Comparison of ENCODE assay signal across 9 cellular contexts in genomic region chr12:68042212-68042699, GRCh38. TPM values are rescaled to one million over a fixed set of nuclear protein-coding genes. Genes with fewer than 3 reads are reported as not detected.
A peak's percentile ranks its signal among the peaks of the same experiment; 100 is the strongest.
DNase-seq lines count a peak whose midpoint lies in the region; ATAC-seq, FAIRE-seq and TF ChIP-seq lines count a peak whose summit lies in the region.
"Had no signal": no experiment of that assay in that cellular context is flagged by ENCODE, and none has a peak within 500 bp of the region (broad histone marks: within the 10 kb centered on the region; RNA-seq: fewer than 3 reads in every experiment).

No MANE protein-coding gene starts in this region.

- POLR2A ChIA-PET in H1 (lab: Charles Lee; ENCODE audit: partially characterized antibody) = no interaction called here

- WGBS in H1 (ENCODE audit: extremely low coverage in 1 of 2, insufficient coverage in 1 of 2, insufficient read length in 1 of 2, insufficient replicate concordance in 2 of 2, low coverage in 1 of 2, low lambda C conversion rate in 2 of 2, missing lambda C conversion rate in 1 of 2), 2 experiments = 91% methylated on average over 6 of the region's 6 CpGs; no CpG with 5 or more reads in 1 of the 2 experiments
- WGBS in thymus = 55% methylated on average over 6 of the region's 6 CpGs

- H2BK15ac ChIP-seq in H1 (ENCODE audit: low read length) = no peak overlapping the region

- no peak overlapping the region for H3K4me3 ChIP-seq in H1 (ENCODE audit: extremely low read depth in 1 of 4, insufficient read depth in 2 of 4, low read depth in 3 of 4, low read length in 4 of 4)
- H3K4me3 ChIP-seq in thymus (ENCODE audit: low read length) = no peak overlapping the region
- H3K4me3 ChIP-seq: right lobe of liver had no signal

- no peak overlapping the region for H3K4me3 Mint-ChIP-seq in progenitor cell of endocrine pancreas (ENCODE audit: low read depth)

- no peak overlapping the region for H2BK20ac ChIP-seq in H1 (ENCODE audit: low read length)

- H3K23ac ChIP-seq in H1 (ENCODE audit: insufficient read length) = no peak overlapping the region

- no peak overlapping the region for H3K4ac ChIP-seq in H1 (replicated peaks; ENCODE audit: insufficient read length, low read depth, low read length)

- H4K91ac ChIP-seq in H1 (replicated peaks; ENCODE audit: insufficient read length, low read length) = no peak overlapping the region

- H3K4me1 Mint-ChIP-seq in progenitor cell of endocrine pancreas (ENCODE audit: low read depth) = peaks cover 11% of the 10 kb centered on the region

- no peaks in the 10 kb centered on the region for H3K4me1 ChIP-seq in H1 (replicated peaks in 1 of 4; ENCODE audit: control insufficient read depth in 3 of 4, insufficient read depth in 4 of 4, low read length in 3 of 4)
- H3K4me1 ChIP-seq in thymus (ENCODE audit: control insufficient read depth, insufficient read depth, low read length) = no peaks in the 10 kb centered on the region
- H3K4me1 ChIP-seq: right lobe of liver had no signal

- peak overlapping the region; percentile 68; the same call in 1 of the 2 replicates for H2AFZ ChIP-seq in H1 (ENCODE audit: low read length)

- TF ChIP-seq RAD21 in H1 (IDR thresholded peaks at IDR 0.05 in 1 of 2, conservative IDR thresholded peaks at IDR 0.05 in 1 of 2; ENCODE audit: low read depth in 2 of 2, low read length in 2 of 2) = no peak

- no peak overlapping the region for H4K8ac ChIP-seq in H1 (ENCODE audit: extremely low read depth, insufficient read depth, low read length)

- no peaks in the 10 kb centered on the region for H4K20me1 ChIP-seq in H1 (replicated peaks in 1 of 2; ENCODE audit: control insufficient read depth in 1 of 2, insufficient read depth in 2 of 2, low read length in 2 of 2)

- no peak overlapping the region for H3K27ac Mint-ChIP-seq in progenitor cell of endocrine pancreas

- H2BK120ac ChIP-seq in H1 (replicated peaks; ENCODE audit: low read depth, low read length) = peak overlapping the region; percentile 18

- H3K36me3 ChIP-seq in H1 (ENCODE audit: control insufficient read depth in 2 of 4, insufficient read depth in 4 of 4, low read length in 3 of 4) = no peaks in the 10 kb centered on the region
- no peaks in the 10 kb centered on the region for H3K36me3 ChIP-seq in thymus (ENCODE audit: control insufficient read depth, insufficient read depth)
- H3K36me3 ChIP-seq: right lobe of liver had no signal

- no peak overlapping the region for H3K14ac ChIP-seq in H1 (ENCODE audit: insufficient read length)

- H3K27me3 Mint-ChIP-seq in progenitor cell of endocrine pancreas = no peaks in the 10 kb centered on the region

- H3K9me3 Mint-ChIP-seq in progenitor cell of endocrine pancreas (ENCODE audit: low read depth) = peaks cover 12% of the 10 kb centered on the region

- no peak overlapping the region for H2BK12ac ChIP-seq in H1 (ENCODE audit: low read depth, low read length)

- no peaks in the 10 kb centered on the region for H3K23me2 ChIP-seq in H1 (ENCODE audit: low read depth, low read length)

- no peaks in the 10 kb centered on the region for H3K79me2 ChIP-seq in H1 (ENCODE audit: control insufficient read depth in 1 of 2, insufficient read depth in 2 of 2, low read length in 2 of 2)

- TF ChIP-seq EP300 in H1 (IDR thresholded peaks at IDR 0.05; ENCODE audit: borderline replicate concordance in 1 of 2, low read depth in 2 of 2, low read length in 2 of 2) = no peak

- no peaks in the 10 kb centered on the region for H3K27me3 ChIP-seq in H1 (replicated peaks in 1 of 4; ENCODE audit: control insufficient read depth in 3 of 4, extremely low read depth in 1 of 4, insufficient read depth in 3 of 4, low read length in 3 of 4)
- no peaks in the 10 kb centered on the region for H3K27me3 ChIP-seq in thymus (ENCODE audit: control insufficient read depth, insufficient read depth)
- H3K27me3 ChIP-seq: right lobe of liver had no signal

- TF ChIP-seq CTCF in H1 (IDR thresholded peaks at IDR 0.05; ENCODE audit: control extremely low read depth in 1 of 3, insufficient read depth in 1 of 3, low read depth in 1 of 3, low read length in 3 of 3) = no peak
- no peak for TF ChIP-seq CTCF in progenitor cell of endocrine pancreas (IDR thresholded peaks at IDR 0.05; ENCODE audit: unreplicated experiment)

- no peaks in the 10 kb centered on the region for H3K36me3 Mint-ChIP-seq in progenitor cell of endocrine pancreas (ENCODE audit: insufficient read depth)

- no peak for TF ChIP-seq POLR2A in H1 (IDR thresholded peaks at IDR 0.05; ENCODE audit: control extremely low read depth in 1 of 2, low read depth in 2 of 2, low read length in 2 of 2)

- FAIRE-seq in H1 (lab: Jason Lieb, UNC) (no peak), HTR-8/SVneo (lab: Jason Lieb, UNC) (no peak)

- H3K9me3 ChIP-seq in H1 (ENCODE audit: insufficient read depth in 2 of 2, low read depth in 1 of 2, low read length in 1 of 2) (no peaks in the 10 kb centered on the region; a peak in 1 of 4 replicates), thymus (ENCODE audit: control insufficient read depth) (no peaks in the 10 kb centered on the region)
- H3K9me3 ChIP-seq: right lobe of liver had no signal

- ATAC-seq in GM21825 (IDR thresholded peaks at IDR 0.05; ENCODE audit: unreplicated experiment) = peak; percentile 68

- no peak overlapping the region for H3K27ac ChIP-seq in H1 (ENCODE audit: low read depth, low read length)
- peak overlapping the region; percentile 19 for H3K27ac ChIP-seq in thymus (ENCODE audit: low read depth)
- H3K27ac ChIP-seq: right lobe of liver had no signal

- H3K4me2 ChIP-seq in H1 (ENCODE audit: insufficient read depth in 1 of 2, low read depth in 2 of 2, low read length in 2 of 2) = no peak overlapping the region

- no peak overlapping the region for H2BK5ac ChIP-seq in H1 (ENCODE audit: low read depth, low read length)

- no peak overlapping the region; a peak in 1 of 7 replicates for H3K9ac ChIP-seq in H1 (replicated peaks in 1 of 4; ENCODE audit: extremely low read depth in 1 of 4, low read depth in 3 of 4, low read length in 3 of 4)

- H4K5ac ChIP-seq in H1 (ENCODE audit: insufficient read length, low read depth, low read length) = no peak overlapping the region

- CTCF ChIA-PET in H1 (lab: Charles Lee; ENCODE audit: partially characterized antibody) = interaction anchor here (1.0 to 8.4 kb wide), 7 partner anchors 13 to 686 kb away, joined by 3 to 82 read pairs (median 5); partner anchors contain the start of gene IFNG

- no peak overlapping the region for H2AK5ac ChIP-seq in H1 (ENCODE audit: low read depth, low read length)

- DNase-seq in activated CD4-positive, alpha-beta T cell treated with anti-CD3 and anti-CD28 coated beads for 4 hours = peak; percentile 11 to 23
- no peak for DNase-seq in activated CD4-positive, alpha-beta T cell treated with anti-CD3 and anti-CD28 coated beads, Interleukin-2, amount 50 U/mL, for 1 hour
- DNase-seq in NCI-H1105 (lab: John Stamatoyannopoulos, UW) (peak; percentile 47), H1 (ENCODE audit: low read depth in 1 of 2, low spot score in 2 of 2) (no peak), progenitor cell of endocrine pancreas (ENCODE audit: low spot score, unreplicated experiment) (no peak), HTR-8/SVneo (ENCODE audit: insufficient read length, low spot score) (no peak)
- DNase-seq: right lobe of liver had no signal

- H3K18ac ChIP-seq in H1 (ENCODE audit: extremely low read depth, low read length) = no peak overlapping the region

- H3K79me1 ChIP-seq in H1 (ENCODE audit: low read depth, low read length) = no peaks in the 10 kb centered on the region

- H3K56ac ChIP-seq in H1 (replicated peaks; ENCODE audit: insufficient read length, low read depth, low read length) = no peak overlapping the region

TF ChIP-seq in H1, 55 proteins besides CTCF, POLR2A, EP300 and RAD21:
- TF ChIP-seq KDM4A (IDR thresholded peaks at IDR 0.05; ENCODE audit: low read depth, low read length, severe bottlenecking) (no peak), SAP30 (IDR thresholded peaks at IDR 0.05; ENCODE audit: insufficient read depth, insufficient replicate concordance, low read length) (no peak), ZNF274 (IDR thresholded peaks at IDR 0.05; ENCODE audit: borderline replicate concordance, extremely low read depth, low read length) (no peak), SIX5 (IDR thresholded peaks at IDR 0.05; ENCODE audit: low read depth, low read length) (no peak), CREB1 (IDR thresholded peaks at IDR 0.05) (no peak), GABPA (IDR thresholded peaks at IDR 0.05; ENCODE audit: borderline replicate concordance, insufficient read depth, low read length) (no peak), RBBP5 (IDR thresholded peaks at IDR 0.05; ENCODE audit: borderline replicate concordance, low read depth, low read length) (no peak), CTBP2 (IDR thresholded peaks at IDR 0.05; ENCODE audit: borderline replicate concordance, insufficient read depth, insufficient read length, low read length) (no peak), ASH2L (IDR thresholded peaks at IDR 0.05; ENCODE audit: low read length) (no peak), RNF2 (IDR thresholded peaks at IDR 0.05; ENCODE audit: borderline replicate concordance, low read depth, low read length, missing control alignments, poor library complexity, severe bottlenecking) (no peak), BCL11A (IDR thresholded peaks at IDR 0.05; ENCODE audit: low read depth in 2 of 2, low read length in 2 of 2) (no peak), NANOG (IDR thresholded peaks at IDR 0.05; ENCODE audit: insufficient read depth, low read depth, low read length, poor library complexity, severe bottlenecking) (no peak)

RNA-seq across cellular contexts. Expression of gene IFNG-AS1, which starts 53.0 kb away (rescaled TPM):
- not detected in 2 replicates for total RNA-seq in H1 (2021; fragmentation: NEBNext Ultra II Directional; extraction: Animal tissue kit (Norgen Biotek cat#: 25700))
- polyA plus RNA-seq in H1 (2011; rRNA removed) (not detected in 2 replicates), thymus (0.07 TPM)
- polyA plus RNA-seq in H1 (2011; cell fraction: cytosol; rRNA removed) = not detected
- polyA plus RNA-seq in H1 (2011; cell fraction: nucleus; rRNA removed) = not detected
- not detected in 4 replicates for polyA plus RNA-seq in H1 (2012, experiment 1 of 2)
- not detected for polyA plus RNA-seq in H1 (2012, experiment 2 of 2)
- polyA plus RNA-seq in H1 (2013, experiment 1 of 2) = not detected
- polyA plus RNA-seq in H1 (2013, experiment 2 of 2) = not detected
- polyA minus RNA-seq in H1 (2011; rRNA and poly(A)+ RNA removed) = not detected in 2 replicates
- not detected for polyA minus RNA-seq in H1 (2011; cell fraction: cytosol; rRNA and poly(A)+ RNA removed)
- polyA minus RNA-seq in H1 (2011; cell fraction: nucleus; rRNA and poly(A)+ RNA removed) = not detected
- not detected in 2 replicates for total RNA-seq in progenitor cell of endocrine pancreas

Comparison
In these comparisons a context has a peak if more than half of its experiments do, and no peak if none do; other contexts are left out.
1. DNase-seq: peak in activated CD4-positive, alpha-beta T cell treated with anti-CD3 and anti-CD28 coated beads for 4 hours (2 of 2) and NCI-H1105 (single experiment); none in activated CD4-positive, alpha-beta T cell treated with anti-CD3 and anti-CD28 coated beads, Interleukin-2, amount 50 U/mL, for 1 hour (single experiment), H1 (0 of 2), progenitor cell of endocrine pancreas (single experiment) and HTR-8/SVneo (single experiment).